In the genomic region with DNA sequence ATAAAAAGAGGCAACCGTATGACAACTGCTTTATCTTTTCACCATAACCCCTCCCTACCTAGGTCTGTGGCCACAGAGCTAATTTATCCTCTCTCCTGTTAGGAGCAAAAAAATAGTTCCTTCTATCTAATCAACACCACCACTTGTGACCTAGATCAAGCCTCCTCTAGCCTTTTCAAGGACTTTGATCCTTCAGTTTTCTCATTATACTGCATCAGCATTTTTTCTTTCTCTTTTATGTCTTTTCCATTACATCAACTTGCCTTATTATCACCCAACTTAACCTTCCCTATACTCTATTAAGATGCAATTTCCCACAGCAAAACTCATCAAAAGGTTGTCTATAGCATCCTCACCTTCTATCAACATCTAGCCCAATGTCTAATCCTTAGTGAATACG, we compare ENCODE assay signal across 22 cellular contexts.
"Had no signal": no experiment of that assay in that cellular context is flagged by ENCODE, and none has a peak within 500 bp of the region (broad histone marks: within the 10 kb centered on the region; RNA-seq: fewer than 3 reads in every experiment).

No MANE protein-coding gene starts in this region.

- ATAC-seq: gastrocnemius medialis; heart right ventricle; left cardiac atrium; lower lobe of right lung; naive thymus-derived CD4-positive, alpha-beta T cell had no signal

- H3K36me3 Mint-ChIP-seq: naive thymus-derived CD4-positive, alpha-beta T cell had no signal

- H3K4me1 Mint-ChIP-seq: naive thymus-derived CD4-positive, alpha-beta T cell had no signal

- H3K27ac ChIP-seq: coronary artery, dorsolateral prefrontal cortex, esophagus squamous epithelium, gastrocnemius medialis, heart right ventricle, left ventricle myocardium inferior, lower lobe of right lung had no signal

- H3K9me3 ChIP-seq: esophagus squamous epithelium, gastrocnemius medialis, heart right ventricle, left ventricle myocardium inferior, lower lobe of right lung had no signal

- H3K36me3 ChIP-seq: esophagus squamous epithelium, gastrocnemius medialis, heart right ventricle, left ventricle myocardium inferior, lower lobe of right lung had no signal

- H3K4me3 Mint-ChIP-seq: naive thymus-derived CD4-positive, alpha-beta T cell had no signal

- DNase-seq: dermis blood vessel endothelial cell; dorsolateral prefrontal cortex; effector CD4-positive, alpha-beta T cell; effector memory CD4-positive, alpha-beta T cell; esophagus squamous epithelium; foreskin fibroblast; gastrocnemius medialis; glutamatergic neuron; head of caudate nucleus; heart right ventricle; hippocampal formation; left cardiac atrium; left ventricle myocardium inferior; lower lobe of right lung; mesenchymal stem cell; midbrain; naive thymus-derived CD4-positive, alpha-beta T cell had no signal

- H3K4me3 ChIP-seq: coronary artery, dorsolateral prefrontal cortex, esophagus squamous epithelium, gastrocnemius medialis, heart right ventricle, left ventricle myocardium inferior, lower lobe of right lung had no signal

- FAIRE-seq: colon, endothelial cell of umbilical vein, islet of Langerhans, keratinocyte had no signal

- H3K4me1 ChIP-seq: esophagus squamous epithelium, gastrocnemius medialis, heart right ventricle, left ventricle myocardium inferior had no signal

- H3K27ac Mint-ChIP-seq: naive thymus-derived CD4-positive, alpha-beta T cell had no signal

- H3K27me3 ChIP-seq: esophagus squamous epithelium, gastrocnemius medialis, heart right ventricle had no signal

- H3K27me3 Mint-ChIP-seq: naive thymus-derived CD4-positive, alpha-beta T cell had no signal
